In the genomic region with DNA sequence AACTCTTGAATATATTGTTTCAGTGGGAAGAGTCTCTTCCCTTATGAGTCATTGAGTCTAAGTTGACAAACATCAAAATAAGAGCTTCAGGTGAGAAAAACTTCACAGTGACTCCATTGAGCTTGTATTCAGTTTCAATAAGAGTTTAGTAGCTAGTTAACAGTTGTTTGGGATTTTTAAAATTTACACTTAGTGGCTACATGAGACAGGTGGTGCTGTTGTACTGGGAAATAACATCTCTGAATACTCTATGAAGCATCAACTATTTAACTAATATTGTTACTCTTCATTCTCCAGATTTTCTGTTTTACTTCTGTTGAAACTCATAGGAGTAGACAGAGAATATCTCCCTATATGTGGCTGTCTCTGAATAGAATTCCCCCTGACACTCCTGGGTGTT, we compare ENCODE assay signal across 15 cellular contexts.
A peak's percentile ranks its signal among the peaks of the same experiment; 100 is the strongest.
DNase-seq lines count a peak whose midpoint lies in the region; ATAC-seq and TF ChIP-seq lines count a peak whose summit lies in the region.
"Had no signal": no experiment of that assay in that cellular context is flagged by ENCODE, and none has a peak within 500 bp of the region (broad histone marks: within the 10 kb centered on the region; RNA-seq: fewer than 3 reads in every experiment).

No MANE protein-coding gene starts in this region.

- POLR2A ChIA-PET in HCT116 (lab: Charles Lee) (no interaction called here), SK-N-SH (lab: Yijun Ruan, JAX) (no interaction called here)

- RAD21 ChIA-PET in HCT116 (lab: Charles Lee; ENCODE audit: low non-redundant PET in 1 of 2, low total read pairs in 2 of 2, uncharacterized antibody in 2 of 2, unreplicated experiment in 2 of 2) = no interaction called here

- H3K27me3 ChIP-seq in HCT116 (ENCODE audit: insufficient read depth, low read length) (no peaks in the 10 kb centered on the region), MM.1S (replicated peaks; ENCODE audit: insufficient read depth, low read length) (no peaks in the 10 kb centered on the region), SK-N-SH (ENCODE audit: insufficient read depth) (no peaks in the 10 kb centered on the region), mesendoderm (ENCODE audit: insufficient read depth, low read length, poor library complexity) (no peaks in the 10 kb centered on the region), MG63 (no peaks in the 10 kb centered on the region)
- H3K27me3 ChIP-seq: BLaER1 had no signal

- BruUV-seq in HCT116 (replicated peaks; lab: Mats Ljungman, UMichigan) = no TSS peak

- H3K18ac ChIP-seq in mesendoderm (ENCODE audit: low read length) = peak overlapping the region; percentile 39

- ATAC-seq in HCT116 = no peak

- CTCF ChIA-PET in HCT116 (lab: Charles Lee) (no interaction called here), SK-N-SH (lab: Yijun Ruan, JAX) (interaction anchor here (2.2 kb wide), 1 partner anchor 141 kb away, joined by 8 read pairs; no protein-coding TSS in a partner anchor)

- no peak overlapping the region for H3K23ac ChIP-seq in mesendoderm (ENCODE audit: low read length)

- H3K27ac ChIP-seq in HCT116 (ENCODE audit: low read depth, low read length) (no peak overlapping the region), MM.1S (ENCODE audit: low read length) (no peak overlapping the region), SK-N-SH (ENCODE audit: low read depth in 2 of 2, low read length in 1 of 2) (no peak overlapping the region), mesendoderm (ENCODE audit: low read depth, low read length) (no peak overlapping the region)
- H3K27ac ChIP-seq: BLaER1 had no signal

- no peaks in the 10 kb centered on the region for H3K79me2 ChIP-seq in HCT116 (ENCODE audit: insufficient read depth, low read length)
- no peaks in the 10 kb centered on the region for H3K79me2 ChIP-seq in MM.1S (ENCODE audit: low read length)
- no peaks in the 10 kb centered on the region for H3K79me2 ChIP-seq in SK-N-SH (ENCODE audit: insufficient read depth)
- H3K79me2 ChIP-seq in mesendoderm (ENCODE audit: control insufficient read depth, insufficient read depth, low read length) = no peaks in the 10 kb centered on the region

- TF ChIP-seq EP300 in SK-N-SH (IDR thresholded peaks at IDR 0.05; ENCODE audit: borderline replicate concordance in 1 of 2, low read depth in 1 of 2, low read length in 1 of 2) = no peak

- H4K8ac ChIP-seq in mesendoderm (ENCODE audit: low read depth, low read length) = no peak overlapping the region

- no peaks in the 10 kb centered on the region for H3K9me3 ChIP-seq in HCT116 (ENCODE audit: control insufficient read depth in 1 of 2, insufficient read depth in 1 of 2, low read depth in 1 of 2, low read length in 2 of 2)
- H3K9me3 ChIP-seq in MM.1S (replicated peaks; ENCODE audit: insufficient read depth, low read length) = no peaks in the 10 kb centered on the region
- no peaks in the 10 kb centered on the region for H3K9me3 ChIP-seq in SK-N-SH
- no peaks in the 10 kb centered on the region for H3K9me3 ChIP-seq in MG63

- no peak overlapping the region for H3K9ac ChIP-seq in HCT116 (ENCODE audit: low read length)
- no peak overlapping the region for H3K9ac ChIP-seq in MM.1S (ENCODE audit: low read length)
- H3K9ac ChIP-seq in SK-N-SH = no peak overlapping the region
- no peak overlapping the region for H3K9ac ChIP-seq in mesendoderm (ENCODE audit: low read length)
- H3K9ac ChIP-seq: BLaER1 had no signal

- H3K56ac ChIP-seq in mesendoderm (ENCODE audit: low read length) = no peak overlapping the region

- H3K4me3 ChIP-seq in HCT116 (replicated peaks in 1 of 2; ENCODE audit: low read depth in 1 of 2, low read length in 2 of 2) (no peak overlapping the region), MM.1S (ENCODE audit: low read length) (no peak overlapping the region), SK-N-SH (ENCODE audit: low read depth in 2 of 2, low read length in 1 of 2) (no peak overlapping the region), mesendoderm (ENCODE audit: low read length) (no peak overlapping the region), lower leg skin (ENCODE audit: low read depth, poor library complexity, severe bottlenecking) (no peak overlapping the region), MG63 (no peak overlapping the region)
- H3K4me3 ChIP-seq: BLaER1 had no signal

- intact Hi-C loops in HCT116 (cut with micrococcal nuclease) (no loop called here), lower leg skin (cut with DNase I; ENCODE audit: low total_unique reads) (no loop called here)

- H3K36me3 ChIP-seq in HCT116 (ENCODE audit: control insufficient read depth in 1 of 2, insufficient read depth in 2 of 2, low read length in 2 of 2) = no peaks in the 10 kb centered on the region
- no peaks in the 10 kb centered on the region for H3K36me3 ChIP-seq in MM.1S (replicated peaks; ENCODE audit: insufficient read depth, low read length)
- no peaks in the 10 kb centered on the region for H3K36me3 ChIP-seq in SK-N-SH (replicated peaks in 1 of 2; ENCODE audit: control insufficient read depth in 1 of 2, insufficient read depth in 2 of 2, low read length in 1 of 2)
- no peaks in the 10 kb centered on the region for H3K36me3 ChIP-seq in mesendoderm (ENCODE audit: control insufficient read depth, insufficient read depth, low read length)
- H3K36me3 ChIP-seq in MG63 = no peaks in the 10 kb centered on the region
- H3K36me3 ChIP-seq: BLaER1 had no signal

- no peaks in the 10 kb centered on the region for H3K4me1 ChIP-seq in HCT116 (ENCODE audit: control insufficient read depth in 1 of 2, insufficient read depth in 2 of 2, low read length in 2 of 2)
- H3K4me1 ChIP-seq in MM.1S (ENCODE audit: low read length) = no peaks in the 10 kb centered on the region
- H3K4me1 ChIP-seq in SK-N-SH (ENCODE audit: control insufficient read depth in 1 of 2, insufficient read depth in 2 of 2, low read depth in 1 of 2, low read length in 1 of 2) = no peaks in the 10 kb centered on the region
- H3K4me1 ChIP-seq in mesendoderm (ENCODE audit: control insufficient read depth, low read depth, low read length) = no peaks in the 10 kb centered on the region
- H3K4me1 ChIP-seq: BLaER1 had no signal

- H2BK120ac ChIP-seq in mesendoderm (ENCODE audit: low read depth, low read length) = no peak overlapping the region

- TF ChIP-seq CTCF in HCT116 (IDR thresholded peaks at IDR 0.05 in 2 of 3, conservative IDR thresholded peaks at IDR 0.05 in 1 of 3; ENCODE audit: borderline replicate concordance in 1 of 3, insufficient read depth in 1 of 3, low read depth in 2 of 3, low read length in 2 of 3) = no peak
- TF ChIP-seq CTCF in MM.1S (IDR thresholded peaks at IDR 0.05; ENCODE audit: low read length) = no peak
- peak; percentile 51 for TF ChIP-seq CTCF in SK-N-SH (IDR thresholded peaks at IDR 0.05)
- no peak for TF ChIP-seq CTCF in lower leg skin (IDR thresholded peaks at IDR 0.05)

- H4K20me1 ChIP-seq in HCT116 (ENCODE audit: insufficient read depth) = no peaks in the 10 kb centered on the region
- no peaks in the 10 kb centered on the region for H4K20me1 ChIP-seq in MM.1S (ENCODE audit: insufficient read depth, low read length)
- H4K20me1 ChIP-seq in SK-N-SH (ENCODE audit: insufficient read depth) = no peaks in the 10 kb centered on the region
- H4K20me1 ChIP-seq: BLaER1 had no signal

- DNase-seq in HCT116 (ENCODE audit: low read depth, low spot score) = no peak
- peak; percentile 9 for DNase-seq in MM.1S
- DNase-seq in SK-N-SH = peak; percentile 0
- DNase-seq in mesendoderm = no peak
- no peak for DNase-seq in lower leg skin (ENCODE audit: low spot score in 2 of 2)
- DNase-seq in MG63 = no peak
- DNase-seq in SK-N-DZ (ENCODE audit: low spot score) = no peak
- DNase-seq: CD8-positive, alpha-beta memory T cell; Kasumi-1; NCI-H1436 treated with DMSO at 0.1 percent for 48 hours; NCI-H2107; NCI-H69; SIG-M5; T-helper 9 cell had no signal

- H3K4me2 ChIP-seq in HCT116 (ENCODE audit: low read length) (no peak overlapping the region), MM.1S (ENCODE audit: low read depth, low read length) (no peak overlapping the region), SK-N-SH (no peak overlapping the region), mesendoderm (ENCODE audit: low read length) (no peak overlapping the region)
- H3K4me2 ChIP-seq: BLaER1 had no signal

- no peak for TF ChIP-seq POLR2A in HCT116 (IDR thresholded peaks at IDR 0.05; ENCODE audit: borderline replicate concordance, extremely low read depth, insufficient read depth, insufficient read length)
- no peak for TF ChIP-seq POLR2A in lower leg skin (IDR thresholded peaks at IDR 0.05)

- H2AFZ ChIP-seq in HCT116 (ENCODE audit: low read depth, low read length, poor library complexity, severe bottlenecking) = no peak overlapping the region
- H2AFZ ChIP-seq in MM.1S (ENCODE audit: low read length) = no peak overlapping the region
- no peak overlapping the region for H2AFZ ChIP-seq in SK-N-SH (ENCODE audit: low read depth)

- H3K9me2 ChIP-seq in HCT116 (ENCODE audit: insufficient read depth) (no peaks in the 10 kb centered on the region), MM.1S (replicated peaks; ENCODE audit: insufficient read depth, low read length) (no peaks in the 10 kb centered on the region), SK-N-SH (no peaks in the 10 kb centered on the region)

- H3F3A ChIP-seq in MM.1S (ENCODE audit: insufficient read depth, low read length) (no peaks in the 10 kb centered on the region), SK-N-SH (replicated peaks; ENCODE audit: insufficient read depth) (no peaks in the 10 kb centered on the region)

- no peak overlapping the region for H2BK15ac ChIP-seq in mesendoderm (replicated peaks; ENCODE audit: low read depth)

- H3K79me1 ChIP-seq in mesendoderm (ENCODE audit: low read length) = no peaks in the 10 kb centered on the region

- H4K5ac ChIP-seq in mesendoderm (ENCODE audit: low read length) = no peak overlapping the region

- peak; percentile 30; the same call in 1 of the 2 replicates for TF ChIP-seq RAD21 in HCT116 (IDR thresholded peaks at IDR 0.05; ENCODE audit: low read depth)
- TF ChIP-seq RAD21 in SK-N-SH (IDR thresholded peaks at IDR 0.05; ENCODE audit: low read length) = peak; percentile 63

- no peak overlapping the region for H3K4ac ChIP-seq in mesendoderm (ENCODE audit: low read depth, low read length)

- no peak overlapping the region for H2AK5ac ChIP-seq in mesendoderm (ENCODE audit: low read length)

- no peak overlapping the region for H2BK5ac ChIP-seq in mesendoderm (ENCODE audit: low read length)

TF ChIP-seq in HCT116, 20 proteins besides CTCF, POLR2A, EP300 and RAD21 (continues in another document):
- TF ChIP-seq JUND (IDR thresholded peaks at IDR 0.05) (no peak), EZH2phosphoT487 (IDR thresholded peaks at IDR 0.05; ENCODE audit: borderline replicate concordance) (no peak), ZFX (IDR thresholded peaks at IDR 0.05) (no peak), SRF (IDR thresholded peaks at IDR 0.05; ENCODE audit: low read depth) (no peak)

TF ChIP-seq in SK-N-SH, 30 proteins besides CTCF, POLR2A, EP300 and RAD21:
- TF ChIP-seq TEAD4 (IDR thresholded peaks at IDR 0.05; ENCODE audit: borderline replicate concordance, insufficient read depth) (no peak), RCOR1 (IDR thresholded peaks at IDR 0.05; ENCODE audit: low read length) (no peak), MEF2A (IDR thresholded peaks at IDR 0.05; ENCODE audit: borderline replicate concordance, low read depth) (no peak), FOXM1 (IDR thresholded peaks at IDR 0.05; ENCODE audit: low read depth) (no peak), MXI1 (IDR thresholded peaks at IDR 0.05; ENCODE audit: low read depth, low read length) (no peak)

Comparison
In these comparisons a context has a peak if more than half of its experiments do, and no peak if none do; other contexts are left out.
1. DNase-seq: peak in MM.1S (single experiment) and SK-N-SH (single experiment); none in HCT116 (single experiment), mesendoderm (single experiment), lower leg skin (0 of 2), MG63 (single experiment) and SK-N-DZ (single experiment).
2. Of the 11 proteins assayed by ChIP-seq in both SK-N-SH and HCT116: peak only in SK-N-SH: CTCF; only in HCT116: none; in both: RAD21; in neither: 9.